Comparison of ENCODE assay signal across 8 cellular contexts in the genomic region with DNA sequence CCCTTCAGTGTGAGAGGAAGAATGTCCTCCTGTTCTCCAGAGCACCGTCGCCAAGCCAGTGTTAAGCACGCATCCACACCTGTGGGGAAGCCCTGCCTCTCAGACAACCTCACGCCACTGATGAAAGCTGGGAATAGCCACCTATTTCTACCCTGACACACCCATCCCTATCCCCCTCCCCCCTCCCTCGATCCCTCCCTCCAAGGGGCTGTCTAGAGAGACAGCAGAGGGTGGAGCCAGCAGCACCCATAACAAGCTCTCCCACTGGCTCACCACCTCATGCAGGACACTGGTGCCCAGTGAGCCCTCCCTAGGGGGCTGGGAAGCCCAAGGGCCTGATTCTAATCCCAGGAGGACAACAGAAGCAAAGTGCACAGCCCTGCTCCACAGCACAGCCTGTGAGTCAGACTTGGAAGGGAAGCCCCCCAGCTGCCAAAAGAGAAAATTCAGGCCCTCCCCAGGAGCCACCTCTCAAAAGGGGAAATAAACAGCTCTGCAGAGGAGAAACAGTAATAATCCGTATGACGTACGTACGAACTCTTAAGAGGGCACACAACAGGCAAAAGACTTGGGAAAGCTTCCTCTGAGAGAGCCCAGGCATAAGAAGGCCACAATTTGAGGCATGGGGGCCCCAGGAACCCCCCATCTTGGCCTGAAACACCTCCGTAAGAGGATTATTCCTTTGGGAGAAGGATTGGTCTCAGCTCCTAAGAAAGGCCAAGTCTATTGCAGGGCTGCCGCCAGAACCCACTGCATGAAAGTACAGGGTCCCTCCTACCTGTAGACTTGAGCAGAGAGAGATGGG. TPM values are rescaled to one million over a fixed set of nuclear protein-coding genes. Genes with fewer than 3 reads are reported as not detected.
A peak's percentile ranks its signal among the peaks of the same experiment; 100 is the strongest.
DNase-seq lines count a peak whose midpoint lies in the region; ATAC-seq and TF ChIP-seq lines count a peak whose summit lies in the region.

No MANE protein-coding gene starts in this region.

- no peak overlapping the region for H3K4me2 ChIP-seq in H9 (ENCODE audit: insufficient read depth, insufficient read length, low read length)

- H3K27me3 Mint-ChIP-seq in H9 (ENCODE audit: low read depth), result peaks cover 17% of the 10 kb centered on the region

- H4K5ac ChIP-seq in H9 (ENCODE audit: insufficient read length, low read depth, low read length), result no peak overlapping the region

- no peak overlapping the region for H2BK5ac ChIP-seq in H9 (ENCODE audit: insufficient read length, low read length)

- H2BK20ac ChIP-seq in H9 (ENCODE audit: low read depth, low read length, poor library complexity, severe bottlenecking), result no peak overlapping the region

- H3K27me3 ChIP-seq in H9 (ENCODE audit: insufficient read depth, low read length) (no peaks in the 10 kb centered on the region), gastrocnemius medialis (no peaks in the 10 kb centered on the region)

- in situ Hi-C loops in gastrocnemius medialis (cut with MboI; ENCODE audit: low sequenced_read_pairs in 4 of 4), result loop anchor here in 2 of 4 donors (10.0 kb wide), 1 partner anchor 98 kb away; no protein-coding TSS in a partner anchor

- no CpG with 5 or more reads among the region's 11 CpGs for WGBS in H9 (ENCODE audit: extremely low coverage, insufficient read length, low lambda C conversion rate)

- no peak overlapping the region for H3K4me3 Mint-ChIP-seq in H9

- peaks cover 0 to 2% (median 0%) of the 10 kb centered on the region in 3 experiments; a peak in 1 of 7 replicates for H3K36me3 Mint-ChIP-seq in H9 (ENCODE audit: insufficient read depth in 1 of 3, low read depth in 3 of 3)

- no peaks in the 10 kb centered on the region for H3K36me3 ChIP-seq in gastrocnemius medialis

- H4K8ac ChIP-seq in H9 (replicated peaks; ENCODE audit: insufficient read length, low read depth, low read length), result no peak overlapping the region

- H3K23me2 ChIP-seq in H9 (ENCODE audit: insufficient read length, low read depth, low read length, poor library complexity, severe bottlenecking), result no peaks in the 10 kb centered on the region

- H3K4me1 Mint-ChIP-seq in H9, result peaks cover 34 to 39% of the 10 kb centered on the region in 2 experiments

- no peaks in the 10 kb centered on the region for H4K20me1 ChIP-seq in H9 (ENCODE audit: control insufficient read depth, insufficient read depth, insufficient read length)

- H3K9ac ChIP-seq in H9 (ENCODE audit: extremely low read depth, insufficient read length, low read length), result no peak overlapping the region

- H2BK12ac ChIP-seq in H9 (ENCODE audit: insufficient read length, low read depth, low read length), result no peak overlapping the region

- H3K27ac Mint-ChIP-seq in H9, result no peak overlapping the region

- H3K4me1 ChIP-seq in H9 (ENCODE audit: insufficient read depth, low read length) (no peaks in the 10 kb centered on the region), gastrocnemius medialis (peaks cover 26 to 34% of the 10 kb centered on the region in 2 donors)

- H3K18ac ChIP-seq in H9 (ENCODE audit: insufficient read length, low read depth, low read length), result no peak overlapping the region

- H3K23ac ChIP-seq in H9 (ENCODE audit: insufficient read length, low read depth, low read length), result no peak overlapping the region

- H3K4me3 ChIP-seq in coronary artery (no peak overlapping the region), gastrocnemius medialis (no peak overlapping the region)

- TF ChIP-seq CTCF in H9 (conservative IDR thresholded peaks at IDR 0.05), result no peak
- TF ChIP-seq CTCF in coronary artery (IDR thresholded peaks at IDR 0.05), result no peak
- TF ChIP-seq CTCF in gastrocnemius medialis (IDR thresholded peaks at IDR 0.05 in 4 of 5, conservative IDR thresholded peaks at IDR 0.05 in 1 of 5), result no peak

- H3K56ac ChIP-seq in H9 (ENCODE audit: insufficient read length, low read depth, low read length), result no peak overlapping the region

- no peak overlapping the region for H2AFZ ChIP-seq in H9 (ENCODE audit: low read length)

- H3K14ac ChIP-seq in H9 (ENCODE audit: insufficient read depth, low read length), result no peak overlapping the region

- H3K79me2 ChIP-seq in H9 (ENCODE audit: insufficient read depth, low read length), result no peaks in the 10 kb centered on the region

- intact Hi-C loops in gastrocnemius medialis (cut with DNase I; ENCODE audit: low total_unique reads), result no loop called here

- H3T11ph ChIP-seq in H9 (ENCODE audit: low read length), result no peak overlapping the region

- H3K9me3 Mint-ChIP-seq in H9, result peaks cover 0 to 3% of the 10 kb centered on the region in 2 experiments; a peak in 1 of 5 replicates

- H3K4ac ChIP-seq in H9 (ENCODE audit: low read depth, low read length), result no peak overlapping the region

- no peak for TF ChIP-seq POLR2A in gastrocnemius medialis (IDR thresholded peaks at IDR 0.05)

- no peak for ATAC-seq in gastrocnemius medialis
- no peak for ATAC-seq in GM18519 (IDR thresholded peaks at IDR 0.05; ENCODE audit: low FRiP score, unreplicated experiment)

- no peak overlapping the region for H3K27ac ChIP-seq in H9 (ENCODE audit: insufficient read length, low read depth, low read length)
- peak overlapping the region; percentile 33 to 39 for H3K27ac ChIP-seq in coronary artery
- H3K27ac ChIP-seq in gastrocnemius medialis, result peak overlapping the region in 3 of 4 donors; percentile 8 to 64 (median 55)

- H3K9me3 ChIP-seq in H9 (ENCODE audit: control insufficient read depth, low read depth, low read length) (no peaks in the 10 kb centered on the region), gastrocnemius medialis (no peaks in the 10 kb centered on the region)

- H4K91ac ChIP-seq in H9 (ENCODE audit: insufficient read length, low read depth, low read length), result no peak overlapping the region

- H2AK5ac ChIP-seq in H9 (ENCODE audit: insufficient read length, low read length), result no peak overlapping the region

- no peaks in the 10 kb centered on the region for H3K79me1 ChIP-seq in H9 (ENCODE audit: insufficient read depth, low read depth, low read length, poor library complexity, severe bottlenecking)

- DNase-seq in H9 (peak; percentile 60), NCI-H774 (lab: John Stamatoyannopoulos, UW) (peak; percentile 67), coronary artery (ENCODE audit: low spot score) (peak; percentile 72), gastrocnemius medialis (no peak), LoVo (ENCODE audit: low spot score) (no peak), T1000 (lab: John Stamatoyannopoulos, UW) (no peak), HK-2 (ENCODE audit: unreplicated experiment) (no peak)

- H2BK15ac ChIP-seq in H9 (ENCODE audit: low read depth, low read length), result no peak overlapping the region

- H2BK120ac ChIP-seq in H9 (ENCODE audit: low read depth, low read length, poor library complexity, severe bottlenecking), result no peak overlapping the region

RNA-seq across cellular contexts. Expression of a gene that starts 7.7 kb away (rescaled TPM):
- total RNA-seq in H9 (2021) (1.2 and 1.8 TPM in 2 replicates), gastrocnemius medialis (1 to 10 TPM; 2.1 to 3.8 (median 3.3) TPM)

Comparison
In these comparisons a context has a peak if more than half of its experiments do, and no peak if none do; other contexts are left out.
1. DNase-seq: peak in H9 (single experiment), NCI-H774 (single experiment) and coronary artery (single experiment); none in gastrocnemius medialis (0 of 2), LoVo (single experiment), T1000 (single experiment) and HK-2 (single experiment).